Comparison of ENCODE assay signal across 8 cellular contexts in the genomic region with DNA sequence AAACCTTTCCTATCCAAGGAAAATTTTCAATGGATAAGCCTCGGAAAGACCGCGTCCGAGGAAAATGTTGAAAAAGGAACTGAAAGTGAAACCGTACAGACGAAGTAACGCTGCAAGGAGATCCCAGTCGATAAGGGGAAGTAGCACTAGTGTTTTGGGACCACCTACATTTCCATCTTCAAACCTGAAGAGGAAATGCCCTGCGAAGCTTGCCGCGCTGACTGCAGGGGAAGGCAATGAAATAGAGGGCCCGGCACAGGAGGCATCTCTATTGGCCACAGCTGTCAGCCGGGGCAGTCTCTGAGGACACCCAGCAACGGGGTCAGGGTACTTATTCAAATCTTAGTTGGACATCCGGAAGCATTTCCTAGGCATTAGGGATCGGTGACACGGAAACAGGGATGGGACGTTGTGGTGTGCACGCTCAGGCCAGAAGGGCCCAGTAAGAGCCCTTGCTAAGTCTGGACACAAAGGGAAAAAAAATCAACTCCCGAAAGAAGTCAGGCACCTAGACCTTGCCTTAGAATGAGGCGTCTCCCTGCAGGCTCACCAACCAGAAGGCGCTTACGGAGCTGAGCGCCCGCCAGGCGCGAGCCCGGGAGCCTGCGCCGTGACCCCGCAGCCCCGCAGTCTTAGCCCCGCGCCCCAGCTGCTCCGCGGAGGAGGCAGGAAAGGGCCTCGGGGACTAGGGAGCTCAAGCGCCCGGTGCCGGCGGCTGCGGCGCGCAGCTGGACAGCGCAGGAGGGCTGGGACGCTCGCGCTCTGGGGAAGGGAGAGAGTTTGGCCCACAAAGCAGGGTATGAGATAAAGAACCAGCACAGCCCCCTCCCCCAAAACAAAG. TPM values are rescaled to one million over a fixed set of nuclear protein-coding genes. Genes with fewer than 3 reads are reported as not detected.
DNase-seq lines count a peak whose midpoint lies in the region; ATAC-seq and TF ChIP-seq lines count a peak whose summit lies in the region.

No MANE protein-coding gene starts in this region.

- TF ChIP-seq CTCF in glutamatergic neuron (IDR thresholded peaks at IDR 0.05; ENCODE audit: partially characterized antibody, unreplicated experiment), result no peak

- peak overlapping the region; percentile 99 for H3K4me3 Mint-ChIP-seq in activated naive CD4-positive, alpha-beta T cell treated with anti-CD3 and anti-CD28 coated beads, Interleukin-2, amount 50 U/mL, for 24 hours
- H3K4me3 Mint-ChIP-seq in glutamatergic neuron (ENCODE audit: unreplicated experiment), result peak overlapping the region; percentile 97

- peaks cover 14% of the 10 kb centered on the region for H3K36me3 Mint-ChIP-seq in activated naive CD4-positive, alpha-beta T cell treated with anti-CD3 and anti-CD28 coated beads, Interleukin-2, amount 50 U/mL, for 24 hours
- H3K36me3 Mint-ChIP-seq in glutamatergic neuron (ENCODE audit: unreplicated experiment), result peaks cover 17% of the 10 kb centered on the region

- no peaks in the 10 kb centered on the region for H3K27me3 Mint-ChIP-seq in activated naive CD4-positive, alpha-beta T cell treated with anti-CD3 and anti-CD28 coated beads, Interleukin-2, amount 50 U/mL, for 24 hours
- peaks cover 20% of the 10 kb centered on the region for H3K27me3 Mint-ChIP-seq in glutamatergic neuron (ENCODE audit: unreplicated experiment)

- peaks cover 10% of the 10 kb centered on the region for H3K36me3 ChIP-seq in ES-I3 (ENCODE audit: insufficient read depth, low read length)

- H3K27ac Mint-ChIP-seq in activated naive CD4-positive, alpha-beta T cell treated with anti-CD3 and anti-CD28 coated beads, Interleukin-2, amount 50 U/mL, for 24 hours, result peak overlapping the region; percentile 100
- peak overlapping the region; percentile 100 for H3K27ac Mint-ChIP-seq in glutamatergic neuron (ENCODE audit: unreplicated experiment)

- peak; percentile 39 for ATAC-seq in GM21786 (IDR thresholded peaks at IDR 0.05; ENCODE audit: unreplicated experiment)

- H3K4me1 ChIP-seq in ES-I3 (ENCODE audit: insufficient read depth, low read length), result peaks cover 5% of the 10 kb centered on the region; the same call in 1 of the 2 replicates

- peak; percentile 60 for DNase-seq in KG1 (lab: John Stamatoyannopoulos, UW)
- DNase-seq in SHP77 (lab: John Stamatoyannopoulos, UW), result peak; percentile 55 to 74
- DNase-seq in glutamatergic neuron, result peak; percentile 87
- DNase-seq in occipital lobe (lab: John Stamatoyannopoulos, UW), result peak; percentile 40
- no peak for DNase-seq in NCI-H1048 (lab: John Stamatoyannopoulos, UW)

- peaks cover 39% of the 10 kb centered on the region for H3K4me1 Mint-ChIP-seq in activated naive CD4-positive, alpha-beta T cell treated with anti-CD3 and anti-CD28 coated beads, Interleukin-2, amount 50 U/mL, for 24 hours
- H3K4me1 Mint-ChIP-seq in glutamatergic neuron (ENCODE audit: low read depth, unreplicated experiment), result peaks cover 9% of the 10 kb centered on the region

- peak overlapping the region; percentile 96 for H3K9ac ChIP-seq in ES-I3 (ENCODE audit: low read depth, low read length)

- H3K9me3 ChIP-seq in ES-I3 (ENCODE audit: control insufficient read depth, insufficient read depth, low read length), result no peaks in the 10 kb centered on the region

- no peaks in the 10 kb centered on the region for H3K9me3 Mint-ChIP-seq in activated naive CD4-positive, alpha-beta T cell treated with anti-CD3 and anti-CD28 coated beads, Interleukin-2, amount 50 U/mL, for 24 hours
- H3K9me3 Mint-ChIP-seq in glutamatergic neuron (ENCODE audit: unreplicated experiment), result peaks cover 13% of the 10 kb centered on the region

RNA-seq across cellular contexts. Expression of a gene that starts 0.6 kb away (rescaled TPM):
- total RNA-seq in glutamatergic neuron (ENCODE audit: unreplicated experiment) (158 TPM), occipital lobe (131 TPM)

RNA-seq across cellular contexts. Expression of a gene that starts 6.4 kb away (rescaled TPM):
- total RNA-seq in glutamatergic neuron (ENCODE audit: unreplicated experiment), result 24.2 TPM
- 42.6 TPM for total RNA-seq in occipital lobe

RNA-seq across cellular contexts. Expression of a gene that starts 24.2 kb away (rescaled TPM):
- total RNA-seq in glutamatergic neuron (ENCODE audit: unreplicated experiment) (7.7 TPM), occipital lobe (10.9 TPM)

RNA-seq across cellular contexts. Expression of a gene that starts 24.6 kb away (rescaled TPM):
- total RNA-seq in glutamatergic neuron (ENCODE audit: unreplicated experiment) (not detected), occipital lobe (1.7 TPM)

RNA-seq across cellular contexts. Expression of a gene that starts 44.2 kb away (rescaled TPM):
- total RNA-seq in glutamatergic neuron (ENCODE audit: unreplicated experiment) (0.39 TPM), occipital lobe (not detected)
